In the genomic region with DNA sequence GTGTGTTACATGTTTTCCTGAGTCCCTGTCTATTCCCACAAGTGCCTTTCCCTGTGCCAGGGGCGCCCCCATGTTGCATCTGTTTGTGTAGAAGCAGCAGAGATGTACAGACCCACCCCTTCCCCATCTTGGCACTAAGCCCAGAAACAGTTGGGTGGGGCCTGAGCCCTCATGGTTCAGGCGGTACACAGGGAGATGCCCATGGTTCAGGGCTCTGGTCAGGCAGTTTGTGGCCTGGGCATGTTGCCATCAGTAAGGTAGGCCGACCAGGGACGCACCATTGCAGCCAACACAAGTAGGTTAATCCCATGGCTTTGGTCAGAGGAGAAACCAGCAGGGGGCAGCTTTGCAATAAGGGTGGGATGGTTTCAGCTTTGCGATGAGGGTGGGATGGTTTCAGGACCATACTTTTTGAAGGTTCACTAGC, we compare ENCODE assay signal across 8 cellular contexts.
DNase-seq lines count a peak whose midpoint lies in the region; ATAC-seq and TF ChIP-seq lines count a peak whose summit lies in the region.

No MANE protein-coding gene starts in this region.

- H3K4me1 Mint-ChIP-seq in nephron, result peaks cover 65% of the 10 kb centered on the region

- no peak for TF ChIP-seq POLR2A in NB4 (IDR thresholded peaks at IDR 0.05; ENCODE audit: extremely low read depth, insufficient read length)

- H3K27ac Mint-ChIP-seq in nephron, result peak overlapping the region in 2 of 3 experiments; percentile 36 to 83

- DNase-seq in SIG-M5 treated with dmso at 0.1 percent for 504 hours (lab: John Stamatoyannopoulos, UW; ENCODE audit: unreplicated experiment) (peak; percentile 13), SIG-M5 (lab: John Stamatoyannopoulos, UW) (no peak), NB4 (ENCODE audit: low read depth) (peak; percentile 62), amygdala (lab: John Stamatoyannopoulos, UW) (peak in 29 of 56 donors; percentile 24 to 71 (median 56))

- no peak overlapping the region for H3K4me3 ChIP-seq in NB4 (ENCODE audit: low read depth, low read length)

- peaks cover 32% of the 10 kb centered on the region for H3K27me3 Mint-ChIP-seq in nephron (ENCODE audit: low read depth)

- H3K36me3 Mint-ChIP-seq in nephron (ENCODE audit: low read depth), result no peaks in the 10 kb centered on the region

- no peaks in the 10 kb centered on the region for H3K9me3 Mint-ChIP-seq in nephron

- H3K4me3 Mint-ChIP-seq in nephron, result peak overlapping the region; percentile 78 to 91 (median 89)

- TF ChIP-seq CTCF in NB4 (IDR thresholded peaks at IDR 0.05; ENCODE audit: low read depth, low read length), result peak; percentile 42
- TF ChIP-seq CTCF in nephron (IDR thresholded peaks at IDR 0.05; ENCODE audit: unreplicated experiment in 3 of 3), result peak; percentile 28 to 40 (median 29)

- ATAC-seq in HG03039 (IDR thresholded peaks at IDR 0.05; ENCODE audit: unreplicated experiment), result no peak
- ATAC-seq in HG03460 (IDR thresholded peaks at IDR 0.05; ENCODE audit: unreplicated experiment), result no peak
- ATAC-seq in GM18498 (IDR thresholded peaks at IDR 0.05; ENCODE audit: unreplicated experiment), result no peak
